ENCODE assay signal across 16 cellular contexts in genomic region chr15:45115312-45115820, GRCh38. TPM values are rescaled to one million over a fixed set of nuclear protein-coding genes. Genes with fewer than 3 reads are reported as not detected.
DNase-seq lines count a peak whose midpoint lies in the region; ATAC-seq and TF ChIP-seq lines count a peak whose summit lies in the region.
"Had no signal": no experiment of that assay in that cellular context is flagged by ENCODE, and none has a peak within 500 bp of the region (broad histone marks: within the 10 kb centered on the region; RNA-seq: fewer than 3 reads in every experiment).

No MANE protein-coding gene starts in this region.

- peaks cover 32% of the 10 kb centered on the region for H3K27me3 ChIP-seq in CD8-positive, alpha-beta T cell (ENCODE audit: insufficient read depth, low read length)
- H3K27me3 ChIP-seq in H7 (ENCODE audit: control insufficient read depth, insufficient read depth, low read length): peaks cover 80% of the 10 kb centered on the region
- H3K27me3 ChIP-seq in iPS-15b (ENCODE audit: control insufficient read depth, insufficient read depth, low read length): peaks cover 92% of the 10 kb centered on the region
- H3K27me3 ChIP-seq in upper lobe of right lung: peaks cover 67% of the 10 kb centered on the region
- peaks cover 58 to 88% (median 70%) of the 10 kb centered on the region in 3 donors for H3K27me3 ChIP-seq in sigmoid colon

- no peak for TF ChIP-seq EP300 in sigmoid colon (IDR thresholded peaks at IDR 0.05)

- H3K4me3 Mint-ChIP-seq in CD8-positive, alpha-beta T cell: peak overlapping the region; percentile 22

- H3K9ac ChIP-seq in iPS-15b (ENCODE audit: low read depth, low read length): no peak overlapping the region

- H3K36me3 ChIP-seq in CD8-positive, alpha-beta T cell (ENCODE audit: insufficient read depth, low read length): no peaks in the 10 kb centered on the region
- H3K36me3 ChIP-seq in H7 (replicated peaks; ENCODE audit: control insufficient read depth, insufficient read depth, low read length) (no peaks in the 10 kb centered on the region), iPS-15b (ENCODE audit: control insufficient read depth, insufficient read depth, low read length) (no peaks in the 10 kb centered on the region), upper lobe of right lung (no peaks in the 10 kb centered on the region), sigmoid colon (no peaks in the 10 kb centered on the region)

- H3K9me3 ChIP-seq in CD8-positive, alpha-beta T cell (ENCODE audit: low read length): no peaks in the 10 kb centered on the region
- H3K9me3 ChIP-seq in iPS-15b (ENCODE audit: control insufficient read depth, insufficient read depth, low read length) (no peaks in the 10 kb centered on the region), upper lobe of right lung (no peaks in the 10 kb centered on the region), sigmoid colon (no peaks in the 10 kb centered on the region)
- H3K9me3 ChIP-seq: A549, Caco-2 had no signal

- intact Hi-C loops in CD8-positive, alpha-beta T cell (cut with DNase I, micrococcal nuclease): loop anchor here in 1 of 2 experiments (5.0 kb wide), 1 partner anchor 523 kb away; no protein-coding TSS in a partner anchor
- intact Hi-C loops in upper lobe of right lung (cut with DNase I): no loop called here
- intact Hi-C loops in sigmoid colon (cut with DNase I): no loop called here

- H3K4me1 ChIP-seq in CD8-positive, alpha-beta T cell (ENCODE audit: insufficient read depth, low read length): peaks cover 49% of the 10 kb centered on the region
- no peaks in the 10 kb centered on the region for H3K4me1 ChIP-seq in iPS-15b (ENCODE audit: control insufficient read depth, insufficient read depth, low read length)
- peaks cover 28% of the 10 kb centered on the region for H3K4me1 ChIP-seq in upper lobe of right lung
- H3K4me1 ChIP-seq in sigmoid colon: peaks cover 0 to 48% (median 34%) of the 10 kb centered on the region in 4 donors
- H3K4me1 ChIP-seq: A549 had no signal

- no peak for ATAC-seq in CD8-positive, alpha-beta T cell
- no peak for ATAC-seq in upper lobe of right lung
- no peak for ATAC-seq in GM21360 (IDR thresholded peaks at IDR 0.05; ENCODE audit: unreplicated experiment)
- ATAC-seq: A549 had no signal

- POLR2A ChIA-PET in CD8-positive, alpha-beta T cell (lab: Charles Lee): no interaction called here

- peaks cover 69% of the 10 kb centered on the region for H3K27me3 Mint-ChIP-seq in CD8-positive, alpha-beta T cell (ENCODE audit: low read depth)

- H3K4me1 Mint-ChIP-seq in CD8-positive, alpha-beta T cell (ENCODE audit: low read depth): peaks cover 45% of the 10 kb centered on the region

- H3K27ac ChIP-seq in CD8-positive, alpha-beta T cell (ENCODE audit: low read depth, low read length): no peak overlapping the region
- H3K27ac ChIP-seq in upper lobe of right lung (no peak overlapping the region), sigmoid colon (no peak overlapping the region)
- H3K27ac ChIP-seq: A549 had no signal

- TF ChIP-seq CTCF in CD8-positive, alpha-beta T cell (IDR thresholded peaks at IDR 0.05): no peak
- TF ChIP-seq CTCF in upper lobe of right lung (IDR thresholded peaks at IDR 0.05) (no peak), sigmoid colon (IDR thresholded peaks at IDR 0.05) (no peak)

- 62 to 83% methylated on average over 7 of the region's 7 CpGs for WGBS in sigmoid colon, 2 donors

- no peak overlapping the region for H3K4me3 ChIP-seq in CD8-positive, alpha-beta T cell (ENCODE audit: low read depth, low read length)
- H3K4me3 ChIP-seq in H7 (ENCODE audit: insufficient read depth, low read depth, low read length) (no peak overlapping the region), iPS-15b (ENCODE audit: low read depth, low read length) (peak overlapping the region; percentile 41), upper lobe of right lung (no peak overlapping the region), sigmoid colon (no peak overlapping the region)
- H3K4me3 ChIP-seq: A549 had no signal

- TF ChIP-seq POLR2A in sigmoid colon (IDR thresholded peaks at IDR 0.05): no peak

- CTCF ChIA-PET in CD8-positive, alpha-beta T cell (lab: Charles Lee): no interaction called here

- H3K9me3 Mint-ChIP-seq in CD8-positive, alpha-beta T cell: no peaks in the 10 kb centered on the region
- H3K9me3 Mint-ChIP-seq: CD8-positive, alpha-beta memory T cell had no signal

- H3K36me3 Mint-ChIP-seq in CD8-positive, alpha-beta T cell: no peaks in the 10 kb centered on the region

- H3K27ac Mint-ChIP-seq in CD8-positive, alpha-beta T cell: no peak overlapping the region
- H3K27ac Mint-ChIP-seq: CD14-positive monocyte, H9 had no signal

- DNase-seq in CD8-positive, alpha-beta T cell: no peak
- DNase-seq in H7: peak; percentile 47
- peak; percentile 53 for DNase-seq in upper lobe of right lung
- DNase-seq in sigmoid colon: no peak
- DNase-seq: Caco-2; CD8-positive, alpha-beta memory T cell; GF-D8; H9 had no signal

RNA-seq across cellular contexts. Expression of gene DUOXA2, which starts 1.2 kb away (rescaled TPM):
- total RNA-seq in CD8-positive, alpha-beta T cell: not detected
- not detected in 2 replicates for total RNA-seq in H7 (2014; rRNA removed; shearing (Covaris generic))
- total RNA-seq in upper lobe of right lung (not detected), sigmoid colon (under 1 TPM in 1 of 4 donors, not detected in 3; 0.28 TPM)
- polyA plus RNA-seq in sigmoid colon: 100 to 1,000 TPM in 1 of 3 donors, 1 to 10 TPM in 1, not detected in 1; 1.4 to 117 TPM
- total RNA-seq: CD8-positive, alpha-beta memory T cell; H9; HepG2; HT1080 had no signal
- polyA plus RNA-seq: A549; AG04450; BJ; CD14-positive monocyte; CD8-positive, alpha-beta memory T cell had no signal

RNA-seq across cellular contexts. Expression of gene DUOX2, which starts 1.4 kb away (rescaled TPM):
- under 1 TPM in 1 of 2 experiments, not detected in 1; 0.05 TPM for total RNA-seq in CD8-positive, alpha-beta T cell
- 0.15 TPM in 1 of 2 replicates, not detected in the other for total RNA-seq in H7 (2014; rRNA removed; shearing (Covaris generic))
- 3.8 TPM for total RNA-seq in upper lobe of right lung
- under 1 TPM; 0.14 to 0.83 (median 0.44) TPM for total RNA-seq in sigmoid colon
- 100 to 1,000 TPM in 1 of 3 donors, under 1 TPM in 2; 0.60 to 125 (median 0.92) TPM for polyA plus RNA-seq in sigmoid colon
- total RNA-seq: CD8-positive, alpha-beta memory T cell; HepG2 had no signal
- polyA plus RNA-seq: AG04450; BJ; CD14-positive monocyte; CD8-positive, alpha-beta memory T cell had no signal

RNA-seq across cellular contexts. Expression of gene DUOXA1, which starts 14.3 kb away (rescaled TPM):
- not detected for total RNA-seq in CD8-positive, alpha-beta T cell
- total RNA-seq in H7 (2014; rRNA removed; shearing (Covaris generic)): 0.07 TPM in 1 of 2 replicates, not detected in the other
- total RNA-seq in upper lobe of right lung: 138 TPM
- total RNA-seq in sigmoid colon: 1 to 10 TPM in 2 of 4 donors, under 1 TPM in 2; 0.36 to 3.1 (median 1.3) TPM
- polyA plus RNA-seq in sigmoid colon: 1 to 10 TPM in 1 of 3 donors, not detected in 2; 1.7 TPM
- total RNA-seq: Caco-2, HepG2 had no signal
- polyA plus RNA-seq: AG04450, BJ, CD14-positive monocyte, HepG2 had no signal

RNA-seq across cellular contexts. Expression of gene DUOX1, which starts 14.4 kb away (rescaled TPM):
- not detected for total RNA-seq in CD8-positive, alpha-beta T cell
- 0.24 and 0.37 TPM in 2 replicates for total RNA-seq in H7 (2014; rRNA removed; shearing (Covaris generic))
- total RNA-seq in upper lobe of right lung (327 TPM), sigmoid colon (1 to 10 TPM in 1 of 4 donors, under 1 TPM in 2, not detected in 1; under 0.01 to 1.7 (median 0.27) TPM)
- polyA plus RNA-seq in sigmoid colon: 1 to 10 TPM in 1 of 3 donors, not detected in 2; 1.3 TPM
- total RNA-seq: HepG2, HT1080 had no signal
- polyA plus RNA-seq: A549, AG04450 had no signal

Comparison
In these comparisons a context has a peak if more than half of its experiments do, and no peak if none do; other contexts are left out.
1. DNase-seq: peak in H7 (single experiment) and upper lobe of right lung (single experiment); none in CD8-positive, alpha-beta T cell (0 of 7) and sigmoid colon (single experiment).
2. RNA of gene DUOXA1, which starts 14.3 kb away (total RNA-seq): 138 TPM in upper lobe of right lung (single experiment); 0.36 to 3.1 TPM in sigmoid colon, not detected in CD8-positive, alpha-beta T cell and 0.07 TPM in H7; every median in the first group is over 10 times any median in the second.